In genomic region chr1:226660410-226661182, GRCh38 we compare ENCODE assay signal across 11 cellular contexts.
A peak's percentile ranks its signal among the peaks of the same experiment; 100 is the strongest.
DNase-seq lines count a peak whose midpoint lies in the region; ATAC-seq lines count a peak whose summit lies in the region.
"Had no signal": no experiment of that assay in that cellular context is flagged by ENCODE, and none has a peak within 500 bp of the region (broad histone marks: within the 10 kb centered on the region; RNA-seq: fewer than 3 reads in every experiment).

No MANE protein-coding gene starts in this region.

- peak overlapping the region; percentile 35 for H3K27ac Mint-ChIP-seq in activated T-helper 1 cell treated with anti-CD3 and anti-CD28 coated beads, Interleukin-12 subunit alpha, Interleukin-12 subunit beta, Interleukin-2, Interleukin-4 antibody, amounts not matched to agents 30 ng/mL and 10 ng/mL and 1 ng/mL, durations not matched to agents 14 hours and 24 hours and 36 hours
- peak overlapping the region in 4 of 6 donors; percentile 99 to 100 (median 100) for H3K27ac Mint-ChIP-seq in immature natural killer cell
- peak overlapping the region; percentile 63 to 92 for H3K27ac Mint-ChIP-seq in stimulated activated naive CD8-positive, alpha-beta T cell treated with anti-CD3 and anti-CD28 coated beads, Interleukin-15, amount 100 ng/mL, for 72 hours
- H3K27ac Mint-ChIP-seq: neural progenitor cell had no signal

- intact Hi-C loops in activated T-helper 1 cell treated with anti-CD3 and anti-CD28 coated beads, Interleukin-12 subunit alpha, Interleukin-12 subunit beta, Interleukin-2, Interleukin-4 antibody, amounts not matched to agents 30 ng/mL and 10 ng/mL and 1 ng/mL, durations not matched to agents 14 hours and 24 hours and 36 hours (cut with micrococcal nuclease) = no loop called here

- H3K36me3 Mint-ChIP-seq in activated T-helper 1 cell treated with anti-CD3 and anti-CD28 coated beads, Interleukin-12 subunit alpha, Interleukin-12 subunit beta, Interleukin-2, Interleukin-4 antibody, amounts not matched to agents 30 ng/mL and 10 ng/mL and 1 ng/mL, durations not matched to agents 14 hours and 24 hours and 36 hours (ENCODE audit: low read depth) = peaks cover 20% of the 10 kb centered on the region
- H3K36me3 Mint-ChIP-seq in immature natural killer cell = peaks cover 0 to 3% (median 0%) of the 10 kb centered on the region in 3 donors
- H3K36me3 Mint-ChIP-seq: neural progenitor cell had no signal

- peaks cover 62% of the 10 kb centered on the region for H3K4me1 Mint-ChIP-seq in activated T-helper 1 cell treated with anti-CD3 and anti-CD28 coated beads, Interleukin-12 subunit alpha, Interleukin-12 subunit beta, Interleukin-2, Interleukin-4 antibody, amounts not matched to agents 30 ng/mL and 10 ng/mL and 1 ng/mL, durations not matched to agents 14 hours and 24 hours and 36 hours (ENCODE audit: low read depth)
- H3K4me1 Mint-ChIP-seq in immature natural killer cell = peaks cover 67 to 74% of the 10 kb centered on the region in 2 donors
- no peaks in the 10 kb centered on the region for H3K4me1 Mint-ChIP-seq in stimulated activated naive CD8-positive, alpha-beta T cell treated with anti-CD3 and anti-CD28 coated beads, Interleukin-15, amount 100 ng/mL, for 72 hours

- no peaks in the 10 kb centered on the region for H3K9me3 Mint-ChIP-seq in activated T-helper 1 cell treated with anti-CD3 and anti-CD28 coated beads, Interleukin-12 subunit alpha, Interleukin-12 subunit beta, Interleukin-2, Interleukin-4 antibody, amounts not matched to agents 30 ng/mL and 10 ng/mL and 1 ng/mL, durations not matched to agents 14 hours and 24 hours and 36 hours
- H3K9me3 Mint-ChIP-seq in immature natural killer cell = no peaks in the 10 kb centered on the region
- H3K9me3 Mint-ChIP-seq in stimulated activated naive CD8-positive, alpha-beta T cell treated with anti-CD3 and anti-CD28 coated beads, Interleukin-15, amount 100 ng/mL, for 72 hours = no peaks in the 10 kb centered on the region
- H3K9me3 Mint-ChIP-seq: neural progenitor cell had no signal

- DNase-seq in SKM-1 treated with dmso at 0.1 percent for 144 hours (lab: John Stamatoyannopoulos, UW; ENCODE audit: unreplicated experiment) (peak; percentile 35), SKM-1 (lab: John Stamatoyannopoulos, UW; ENCODE audit: unreplicated experiment) (no peak), immature natural killer cell (peak in 1 of 3 donors; percentile 50), NCI-H1092 (lab: John Stamatoyannopoulos, UW) (no peak), occipital lobe (lab: John Stamatoyannopoulos, UW) (no peak)
- DNase-seq in activated T-helper 1 cell treated with anti-CD3 and anti-CD28 coated beads, Interleukin-12 subunit alpha, Interleukin-12 subunit beta, Interleukin-2, Interleukin-4 antibody, amounts not matched to agents 30 ng/mL and 10 ng/mL and 1 ng/mL, durations not matched to agents 14 hours and 24 hours and 36 hours (ENCODE audit: low spot score) = no peak
- DNase-seq in stimulated activated naive CD8-positive, alpha-beta T cell treated with anti-CD3 and anti-CD28 coated beads, Interleukin-15, amount 100 ng/mL, for 72 hours = no peak
- DNase-seq: ACHN; activated CD4-positive, alpha-beta T cell treated with anti-CD3 and anti-CD28 coated beads for 48 hours had no signal

- ATAC-seq in stimulated activated naive CD8-positive, alpha-beta T cell treated with anti-CD3 and anti-CD28 coated beads, Interleukin-15, amount 100 ng/mL, for 72 hours = no peak
- no peak for ATAC-seq in GM21381 (IDR thresholded peaks at IDR 0.05; ENCODE audit: unreplicated experiment)

- no peaks in the 10 kb centered on the region for H3K27me3 Mint-ChIP-seq in activated T-helper 1 cell treated with anti-CD3 and anti-CD28 coated beads, Interleukin-12 subunit alpha, Interleukin-12 subunit beta, Interleukin-2, Interleukin-4 antibody, amounts not matched to agents 30 ng/mL and 10 ng/mL and 1 ng/mL, durations not matched to agents 14 hours and 24 hours and 36 hours (ENCODE audit: insufficient read depth)
- peaks cover 17 to 23% (median 17%) of the 10 kb centered on the region in 3 donors for H3K27me3 Mint-ChIP-seq in immature natural killer cell (ENCODE audit: low read depth in 3 of 3)
- no peaks in the 10 kb centered on the region for H3K27me3 Mint-ChIP-seq in stimulated activated naive CD8-positive, alpha-beta T cell treated with anti-CD3 and anti-CD28 coated beads, Interleukin-15, amount 100 ng/mL, for 72 hours

- peak overlapping the region; percentile 48 for H3K4me3 Mint-ChIP-seq in activated T-helper 1 cell treated with anti-CD3 and anti-CD28 coated beads, Interleukin-12 subunit alpha, Interleukin-12 subunit beta, Interleukin-2, Interleukin-4 antibody, amounts not matched to agents 30 ng/mL and 10 ng/mL and 1 ng/mL, durations not matched to agents 14 hours and 24 hours and 36 hours
- peak overlapping the region; percentile 73 to 87 (median 81) for H3K4me3 Mint-ChIP-seq in immature natural killer cell
- peak overlapping the region; percentile 46 to 83 for H3K4me3 Mint-ChIP-seq in stimulated activated naive CD8-positive, alpha-beta T cell treated with anti-CD3 and anti-CD28 coated beads, Interleukin-15, amount 100 ng/mL, for 72 hours
- H3K4me3 Mint-ChIP-seq: neural progenitor cell had no signal

Comparison
In these comparisons a context has a peak if more than half of its experiments do, and no peak if none do; other contexts are left out.
1. H3K27ac Mint-ChIP-seq: peak in every context shown above with its lines; median percentile 100 in immature natural killer cell; 78 in stimulated activated naive CD8-positive, alpha-beta T cell treated with anti-CD3 and anti-CD28 coated beads, Interleukin-15, amount 100 ng/mL, for 72 hours; 35 in activated T-helper 1 cell treated with anti-CD3 and anti-CD28 coated beads, Interleukin-12 subunit alpha, Interleukin-12 subunit beta, Interleukin-2, Interleukin-4 antibody, amounts not matched to agents 30 ng/mL and 10 ng/mL and 1 ng/mL, durations not matched to agents 14 hours and 24 hours and 36 hours.